Comparison of ENCODE assay signal across 24 cellular contexts in the genomic region with DNA sequence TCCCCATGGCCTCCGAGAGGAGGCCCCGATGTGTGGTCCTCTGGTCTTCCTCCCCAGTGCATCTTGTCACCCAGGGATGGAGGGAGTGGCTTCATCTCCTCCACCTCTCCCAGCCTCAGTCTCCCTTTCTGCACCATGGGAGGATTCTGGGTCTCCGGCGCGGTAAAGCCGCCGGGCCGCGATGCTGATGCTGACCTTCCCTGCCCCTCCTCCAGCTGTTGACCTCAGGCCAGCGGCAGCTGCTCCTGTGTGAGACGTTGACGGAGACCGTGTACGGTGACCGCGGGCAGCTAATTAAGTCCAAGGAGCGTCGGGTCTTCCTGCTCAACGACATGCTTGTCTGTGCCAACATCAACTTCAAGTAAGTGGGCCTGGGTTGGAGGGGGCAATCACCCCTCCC.
"Had no signal": no experiment of that assay in that cellular context is flagged by ENCODE, and none has a peak within 500 bp of the region (broad histone marks: within the 10 kb centered on the region; RNA-seq: fewer than 3 reads in every experiment).

No MANE protein-coding gene starts in this region.

- H3K4me3 ChIP-seq: adrenal gland, pancreas, psoas muscle, skin epidermis had no signal

- H3K4me1 ChIP-seq: pancreas had no signal

- H3K4me1 Mint-ChIP-seq: activated naive CD4-positive, alpha-beta T cell treated with anti-CD3 and anti-CD28 coated beads, Interleukin-2, amount 50 U/mL, for 24 hours; stimulated activated effector memory CD8-positive, alpha-beta T cell treated with anti-CD3 and anti-CD28 coated beads, Interleukin-12 subunit alpha, Interleukin-12 subunit beta, amount 100 ng/mL, for 72 hours; stimulated activated naive CD8-positive, alpha-beta T cell treated with anti-CD3 and anti-CD28 coated beads, Interleukin-15, amount 100 ng/mL, for 72 hours had no signal

- DNase-seq: activated CD4-positive, alpha-beta T cell treated with anti-CD3 and anti-CD28 coated beads for 1 hour; activated CD4-positive, alpha-beta T cell treated with anti-CD3 and anti-CD28 coated beads, Interleukin-2, amount 50 U/mL, for 1 hour; activated CD8-positive, alpha-beta T cell treated with anti-CD3 and anti-CD28 coated beads, Interleukin-2, amount 10 ng/mL, durations not matched to agents 7 days and 5 days; activated gamma-delta T cell treated with Interleukin-2 at 50 U/mL for 16 hours; activated T-cell treated with anti-CD3 and anti-CD28 coated beads, Interleukin-2, amount 50 U/mL, for 1 hour; adrenal gland; cerebellar nuclear complex; effector CD4-positive, alpha-beta T cell; erythroblast; foreskin melanocyte; hypothalamus; left ventricle myocardium superior; pancreas; stimulated activated CD4-positive, alpha-beta T cell treated with anti-CD3 and anti-CD28 coated beads, Interleukin-1b, Interleukin-23, amount 100 ng/mL, for 48 hours; stimulated activated naive CD8-positive, alpha-beta T cell treated with anti-CD3 and anti-CD28 coated beads, Interleukin-15, amount 100 ng/mL, for 72 hours; T-helper 9 cell; trophoblast cell had no signal

- H3K36me3 Mint-ChIP-seq: activated naive CD4-positive, alpha-beta T cell treated with anti-CD3 and anti-CD28 coated beads, Interleukin-2, amount 50 U/mL, for 24 hours; memory B cell; natural killer cell treated with Interleukin-12 subunit alpha and Interleukin-12 subunit beta and Interleukin-15 and Interleukin-18, amount 100 ng/mL, for 72 hours; stimulated activated effector memory CD8-positive, alpha-beta T cell treated with anti-CD3 and anti-CD28 coated beads, Interleukin-12 subunit alpha, Interleukin-12 subunit beta, amount 100 ng/mL, for 72 hours had no signal

- H3K36me3 ChIP-seq: neutrophil had no signal

- H3K27ac ChIP-seq: neutrophil, pancreas had no signal

- H3K4me3 Mint-ChIP-seq: activated CD8-positive, alpha-beta T cell treated with anti-CD3 and anti-CD28 coated beads, Interleukin-2, amount 10 ng/mL, durations not matched to agents 7 days and 5 days; activated naive CD4-positive, alpha-beta T cell treated with anti-CD3 and anti-CD28 coated beads, Interleukin-2, amount 50 U/mL, for 24 hours; memory B cell; natural killer cell treated with Interleukin-12 subunit alpha and Interleukin-12 subunit beta and Interleukin-15 and Interleukin-18, amount 100 ng/mL, for 72 hours; stimulated activated effector memory CD8-positive, alpha-beta T cell treated with anti-CD3 and anti-CD28 coated beads, Interleukin-12 subunit alpha, Interleukin-12 subunit beta, amount 100 ng/mL, for 72 hours; stimulated activated naive CD8-positive, alpha-beta T cell treated with anti-CD3 and anti-CD28 coated beads, Interleukin-15, amount 100 ng/mL, for 72 hours had no signal

- ATAC-seq: activated CD8-positive, alpha-beta T cell treated with anti-CD3 and anti-CD28 coated beads, Interleukin-2, amount 10 ng/mL, durations not matched to agents 7 days and 5 days; left ventricle myocardium superior; pancreas; stimulated activated effector memory CD8-positive, alpha-beta T cell treated with anti-CD3 and anti-CD28 coated beads, Interleukin-12 subunit alpha, Interleukin-12 subunit beta, amount 100 ng/mL, for 72 hours; stimulated activated naive CD8-positive, alpha-beta T cell treated with anti-CD3 and anti-CD28 coated beads, Interleukin-15, amount 100 ng/mL, for 72 hours had no signal

- H3K27me3 Mint-ChIP-seq: activated naive CD4-positive, alpha-beta T cell treated with anti-CD3 and anti-CD28 coated beads, Interleukin-2, amount 50 U/mL, for 24 hours; memory B cell; natural killer cell treated with Interleukin-12 subunit alpha and Interleukin-12 subunit beta and Interleukin-15 and Interleukin-18, amount 100 ng/mL, for 72 hours; stimulated activated naive CD8-positive, alpha-beta T cell treated with anti-CD3 and anti-CD28 coated beads, Interleukin-15, amount 100 ng/mL, for 72 hours had no signal

- FAIRE-seq: pancreas had no signal

- H3K27me3 ChIP-seq: adrenal gland, neutrophil, pancreas had no signal

- H3K9me3 ChIP-seq: adrenal gland, neutrophil, pancreas, psoas muscle had no signal

- H3K27ac Mint-ChIP-seq: activated CD8-positive, alpha-beta T cell treated with anti-CD3 and anti-CD28 coated beads, Interleukin-2, amount 10 ng/mL, durations not matched to agents 7 days and 5 days; activated naive CD4-positive, alpha-beta T cell treated with anti-CD3 and anti-CD28 coated beads, Interleukin-2, amount 50 U/mL, for 24 hours; memory B cell; natural killer cell treated with Interleukin-12 subunit alpha and Interleukin-12 subunit beta and Interleukin-15 and Interleukin-18, amount 100 ng/mL, for 72 hours; stimulated activated effector memory CD8-positive, alpha-beta T cell treated with anti-CD3 and anti-CD28 coated beads, Interleukin-12 subunit alpha, Interleukin-12 subunit beta, amount 100 ng/mL, for 72 hours; stimulated activated naive CD8-positive, alpha-beta T cell treated with anti-CD3 and anti-CD28 coated beads, Interleukin-15, amount 100 ng/mL, for 72 hours had no signal

- H3K9me3 Mint-ChIP-seq: activated naive CD4-positive, alpha-beta T cell treated with anti-CD3 and anti-CD28 coated beads, Interleukin-2, amount 50 U/mL, for 24 hours; memory B cell; natural killer cell treated with Interleukin-12 subunit alpha and Interleukin-12 subunit beta and Interleukin-15 and Interleukin-18, amount 100 ng/mL, for 72 hours; stimulated activated effector memory CD8-positive, alpha-beta T cell treated with anti-CD3 and anti-CD28 coated beads, Interleukin-12 subunit alpha, Interleukin-12 subunit beta, amount 100 ng/mL, for 72 hours; stimulated activated naive CD8-positive, alpha-beta T cell treated with anti-CD3 and anti-CD28 coated beads, Interleukin-15, amount 100 ng/mL, for 72 hours had no signal
